In genomic region chr2:230160112-230160660, GRCh38 we compare ENCODE assay signal across 8 cellular contexts. TPM values are rescaled to one million over a fixed set of nuclear protein-coding genes. Genes with fewer than 3 reads are reported as not detected.
A peak's percentile ranks its signal among the peaks of the same experiment; 100 is the strongest.
DNase-seq lines count a peak whose midpoint lies in the region; ATAC-seq, FAIRE-seq and TF ChIP-seq lines count a peak whose summit lies in the region.

No MANE protein-coding gene starts in this region.

- CTCF ChIA-PET in MCF 10A (lab: Yijun Ruan, JAX): interaction anchor here (0.5 to 3.6 kb wide), 23 partner anchors 10 to 710 kb away, joined by 3 to 54 read pairs (median 4); partner anchors contain the start of gene SLC16A14

- H3K9ac ChIP-seq in keratinocyte (ENCODE audit: control insufficient read depth, extremely low read depth, insufficient read depth, low read length): no peak overlapping the region

- DNase-seq in GDM1 (lab: John Stamatoyannopoulos, UW) (peak; percentile 11), M059J (ENCODE audit: low read depth) (peak; percentile 49), UCSD-AML1 (lab: John Stamatoyannopoulos, UW; ENCODE audit: unreplicated experiment) (peak; percentile 47), MCF 10A (ENCODE audit: unreplicated experiment) (peak; percentile 65), keratinocyte (ENCODE audit: low read depth, low spot score) (no peak), NK-92 (lab: John Stamatoyannopoulos, UW; ENCODE audit: unreplicated experiment) (no peak)
- DNase-seq in stimulated activated CD4-positive, alpha-beta T cell treated with anti-CD3 and anti-CD28 coated beads, Interleukin-4, amount 100 ng/mL, for 1 hour: peak; percentile 46

- H3K4me3 ChIP-seq in keratinocyte (ENCODE audit: control insufficient read depth in 2 of 3, extremely low read depth in 1 of 3, insufficient read depth in 2 of 3, low read depth in 1 of 3, low read length in 3 of 3): no peak overlapping the region

- POLR2A ChIA-PET in MCF 10A (lab: Yijun Ruan, JAX): interaction anchor here (0.6 kb wide), 2 partner anchors 237 to 240 kb away, joined by 3 read pairs; no protein-coding TSS in a partner anchor

- H3K79me2 ChIP-seq in keratinocyte (ENCODE audit: control insufficient read depth, insufficient read depth, low read length): no peaks in the 10 kb centered on the region

- H3K4me1 Mint-ChIP-seq in MCF 10A (ENCODE audit: insufficient read depth, unreplicated experiment): no peaks in the 10 kb centered on the region

- no peaks in the 10 kb centered on the region for H3K9me1 ChIP-seq in keratinocyte (ENCODE audit: control insufficient read depth, extremely low read depth, insufficient read depth, low read length)

- no peaks in the 10 kb centered on the region for H3K4me1 ChIP-seq in keratinocyte (ENCODE audit: control insufficient read depth, extremely low read depth, insufficient read depth, low read length)

- no TSS peak for BruUV-seq in MCF 10A (replicated peaks; lab: Mats Ljungman, UMichigan)

- intact Hi-C loops in MCF 10A (cut with micrococcal nuclease): loop anchor here (1.0 to 2.0 kb wide), 3 partner anchors 93 to 451 kb away; no protein-coding TSS in a partner anchor

- no peaks in the 10 kb centered on the region for H3K36me3 Mint-ChIP-seq in MCF 10A (ENCODE audit: insufficient read depth, unreplicated experiment)

- H3K27ac ChIP-seq in keratinocyte (ENCODE audit: control insufficient read depth, insufficient read depth, low read length): no peak overlapping the region

- H3K27me3 ChIP-seq in keratinocyte (ENCODE audit: control insufficient read depth, extremely low read depth, insufficient read depth, low read length): no peaks in the 10 kb centered on the region

- peak; percentile 80 for FAIRE-seq in keratinocyte (lab: Jason Lieb, UNC)

- peak; percentile 72 for TF ChIP-seq CTCF in MCF 10A (IDR thresholded peaks at IDR 0.05; ENCODE audit: unreplicated experiment)
- TF ChIP-seq CTCF in keratinocyte (optimal IDR thresholded peaks at IDR 0.05 in 1 of 3, IDR thresholded peaks at IDR 0.05 in 1 of 3, conservative IDR thresholded peaks at IDR 0.05 in 1 of 3; ENCODE audit: extremely low read depth in 1 of 3, insufficient read depth in 2 of 3, low read length in 3 of 3): peak; percentile 56 to 73 (median 70)

- H3K27me3 Mint-ChIP-seq in MCF 10A (ENCODE audit: insufficient read depth, unreplicated experiment): no peaks in the 10 kb centered on the region

- no peak overlapping the region for H3K4me2 ChIP-seq in keratinocyte (ENCODE audit: control insufficient read depth, extremely low read depth, insufficient read depth, low read depth, low read length)

- H3K36me3 ChIP-seq in keratinocyte (ENCODE audit: control insufficient read depth in 2 of 2, extremely low read depth in 1 of 2, insufficient read depth in 2 of 2, low read length in 2 of 2): no peaks in the 10 kb centered on the region

- no peak overlapping the region for H3K27ac Mint-ChIP-seq in MCF 10A (ENCODE audit: low read depth, unreplicated experiment)

- ATAC-seq in GM21360 (IDR thresholded peaks at IDR 0.05; ENCODE audit: unreplicated experiment): no peak

- H2AFZ ChIP-seq in keratinocyte (ENCODE audit: control insufficient read depth, low read length): no peak overlapping the region

- H3K9me3 Mint-ChIP-seq in MCF 10A (ENCODE audit: unreplicated experiment): no peaks in the 10 kb centered on the region

- dilution Hi-C loops in keratinocyte (cut with MboI; ENCODE audit: extremely low pct_ligation_motif_present, low sequenced_read_pairs): no loop called here

- H4K20me1 ChIP-seq in keratinocyte (ENCODE audit: control insufficient read depth, extremely low read depth, insufficient read depth, low read length): no peaks in the 10 kb centered on the region

- no peak overlapping the region for H3K4me3 Mint-ChIP-seq in MCF 10A (ENCODE audit: unreplicated experiment)

- no peaks in the 10 kb centered on the region for H3K9me3 ChIP-seq in keratinocyte (ENCODE audit: control insufficient read depth, low read depth, low read length)

RNA-seq across cellular contexts. Expression of gene SP110, which starts 59.6 kb away (rescaled TPM):
- total RNA-seq in M059J (2014; rRNA removed; shearing (Covaris generic)): 71.1 and 93.4 TPM in 2 replicates
- total RNA-seq in MCF 10A (2022): 11.9 and 17.1 TPM in 2 replicates
- polyA plus RNA-seq in keratinocyte: 23.9 to 32.3 TPM (median 26.5 TPM) in 3 replicates
- 39.5 TPM for polyA plus RNA-seq in keratinocyte (2011; ENCODE audit: low read depth)
- polyA plus RNA-seq in keratinocyte (2011; cell fraction: cytosol; rRNA removed): 30.8 and 38.3 TPM in 2 replicates
- 77.1 and 87.2 TPM in 2 replicates for polyA plus RNA-seq in keratinocyte (2011; cell fraction: nucleus; rRNA removed)
- polyA plus RNA-seq in keratinocyte (2012; ENCODE audit: low replicate concordance): 8.5 and 43.5 TPM in 2 replicates
- 28.6 to 58.0 TPM (median 51.7 TPM) in 3 replicates for polyA minus RNA-seq in keratinocyte
- 18.4 TPM for polyA minus RNA-seq in keratinocyte (2011; cell fraction: cytosol; rRNA and poly(A)+ RNA removed)
- polyA minus RNA-seq in keratinocyte (2011; cell fraction: nucleus; rRNA and poly(A)+ RNA removed): 18.3 and 51.0 TPM in 2 replicates

Comparison
In these comparisons a context has a peak if more than half of its experiments do, and no peak if none do; other contexts are left out.
1. DNase-seq: peak in GDM1 (single experiment), M059J (single experiment), UCSD-AML1 (single experiment), MCF 10A (single experiment) and stimulated activated CD4-positive, alpha-beta T cell treated with anti-CD3 and anti-CD28 coated beads, Interleukin-4, amount 100 ng/mL, for 1 hour (single experiment); none in keratinocyte (single experiment) and NK-92 (single experiment).